Comparison of ENCODE assay signal across 11 cellular contexts in the genomic region with DNA sequence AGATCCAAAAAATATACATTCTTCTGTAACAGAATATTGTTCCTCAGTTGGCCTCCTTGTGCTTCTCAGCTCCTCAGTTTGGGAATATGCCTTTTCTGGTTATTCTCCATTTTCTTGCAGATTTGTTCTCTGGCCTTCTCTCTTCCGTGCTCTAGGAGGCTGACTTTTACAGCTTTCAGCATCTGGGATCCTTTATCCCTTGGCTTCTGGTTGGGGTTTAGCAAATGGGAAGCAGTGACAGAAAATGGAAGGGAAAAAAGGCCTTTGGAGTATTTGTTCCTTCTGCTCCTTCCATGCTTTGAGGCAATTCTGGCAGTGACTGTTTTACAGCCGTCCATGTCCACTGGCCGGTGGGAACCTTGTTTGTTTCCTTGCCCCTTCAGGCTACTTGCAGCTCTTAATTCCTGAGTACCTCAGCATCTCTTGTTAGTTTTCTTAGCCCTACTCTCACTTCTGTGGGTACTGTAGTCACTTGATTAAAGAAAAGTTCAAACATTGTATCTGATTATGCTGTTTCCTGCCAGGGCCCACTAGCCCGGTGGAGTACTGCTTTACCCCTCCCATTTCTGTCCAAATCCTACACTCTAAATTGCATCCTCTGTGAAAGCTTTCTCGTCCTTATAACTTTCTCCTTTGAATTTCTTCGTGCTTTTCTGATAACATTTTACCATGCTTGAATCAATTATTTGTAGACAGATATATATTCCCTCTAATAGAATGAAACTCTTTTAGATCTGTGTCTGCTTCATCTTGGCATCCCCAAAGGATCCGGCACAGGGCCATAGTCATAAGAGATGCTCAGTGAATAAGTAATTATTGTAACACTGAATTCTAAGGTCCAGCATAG.
DNase-seq lines count a peak whose midpoint lies in the region; ATAC-seq and TF ChIP-seq lines count a peak whose summit lies in the region.
"Had no signal": no experiment of that assay in that cellular context is flagged by ENCODE, and none has a peak within 500 bp of the region (broad histone marks: within the 10 kb centered on the region; RNA-seq: fewer than 3 reads in every experiment).

No MANE protein-coding gene starts in this region.

- no peak for TF ChIP-seq EP300 in esophagus muscularis mucosa (IDR thresholded peaks at IDR 0.05)

- H3K27me3 ChIP-seq in CD4-positive, CD25-positive, alpha-beta regulatory T cell (ENCODE audit: control insufficient read depth, insufficient read depth, low read length), result no peaks in the 10 kb centered on the region
- H3K27me3 ChIP-seq in esophagus muscularis mucosa, result no peaks in the 10 kb centered on the region
- no peaks in the 10 kb centered on the region for H3K27me3 ChIP-seq in parathyroid adenoma (ENCODE audit: control insufficient read depth, insufficient read depth, low read length)
- H3K27me3 ChIP-seq: esophagus squamous epithelium had no signal

- peaks cover 13% of the 10 kb centered on the region for H3K4me1 ChIP-seq in CD4-positive, CD25-positive, alpha-beta regulatory T cell (ENCODE audit: control insufficient read depth, insufficient read depth, low read length, poor library complexity, severe bottlenecking)
- peaks cover 60 to 76% (median 74%) of the 10 kb centered on the region in 4 donors for H3K4me1 ChIP-seq in esophagus muscularis mucosa
- peaks cover 14% of the 10 kb centered on the region for H3K4me1 ChIP-seq in parathyroid adenoma

- intact Hi-C loops in esophagus muscularis mucosa (cut with DNase I), result no loop called here

- H3K4me3 ChIP-seq in CD4-positive, CD25-positive, alpha-beta regulatory T cell (ENCODE audit: low read depth, low read length), result no peak overlapping the region
- H3K4me3 ChIP-seq in esophagus muscularis mucosa, result no peak overlapping the region
- no peak overlapping the region for H3K4me3 ChIP-seq in parathyroid adenoma (ENCODE audit: low read depth, low read length)
- H3K4me3 ChIP-seq: esophagus squamous epithelium had no signal

- no peaks in the 10 kb centered on the region for H3K27me3 Mint-ChIP-seq in CD4-positive, CD25-positive, alpha-beta regulatory T cell

- WGBS in esophagus muscularis mucosa, result 74% methylated on average over 7 of the region's 7 CpGs

- H3K9ac ChIP-seq in parathyroid adenoma, result no peak overlapping the region

- H3K36me3 ChIP-seq in CD4-positive, CD25-positive, alpha-beta regulatory T cell (ENCODE audit: control insufficient read depth, insufficient read depth, low read length), result no peaks in the 10 kb centered on the region
- H3K36me3 ChIP-seq in esophagus muscularis mucosa (no peaks in the 10 kb centered on the region), parathyroid adenoma (ENCODE audit: control insufficient read depth, insufficient read depth, low read length) (no peaks in the 10 kb centered on the region)
- H3K36me3 ChIP-seq: esophagus squamous epithelium had no signal

- no peak for TF ChIP-seq CTCF in esophagus muscularis mucosa (IDR thresholded peaks at IDR 0.05)
- TF ChIP-seq CTCF in parathyroid adenoma (IDR thresholded peaks at IDR 0.05), result no peak

- H3K27ac ChIP-seq in CD4-positive, CD25-positive, alpha-beta regulatory T cell (ENCODE audit: insufficient read depth, low read length, poor library complexity, severe bottlenecking), result no peak overlapping the region
- peak overlapping the region; percentile 12 to 42 (median 35) for H3K27ac ChIP-seq in esophagus muscularis mucosa (replicated peaks in 1 of 4)
- peak overlapping the region; percentile 67 for H3K27ac ChIP-seq in parathyroid adenoma

- H3K4me1 Mint-ChIP-seq in CD4-positive, CD25-positive, alpha-beta regulatory T cell, result peaks cover 29 to 64% (median 52%) of the 10 kb centered on the region in 4 donors

- no peak overlapping the region for H2AFZ ChIP-seq in parathyroid adenoma

- peak overlapping the region in 2 of 4 donors; percentile 60 to 69 for H3K4me3 Mint-ChIP-seq in CD4-positive, CD25-positive, alpha-beta regulatory T cell

- peak in 1 of 3 donors; percentile 48 for DNase-seq in CD4-positive, CD25-positive, alpha-beta regulatory T cell
- DNase-seq in OCI-M1 (lab: John Stamatoyannopoulos, UW) (peak; percentile 21), esophagus muscularis mucosa (ENCODE audit: extremely low spot score) (no peak), epidermal melanocyte (ENCODE audit: insufficient read length, low spot score) (no peak), Ammon's horn (ENCODE audit: low spot score) (no peak)
- no peak for DNase-seq in effector CD8-positive, alpha-beta T cell (lab: John Stamatoyannopoulos, UW)
- DNase-seq: activated effector memory CD4-positive, alpha-beta T cell treated with Interleukin-2 at 50 U/mL for 16 hours; esophagus squamous epithelium; HCEC 1CT had no signal

- no peaks in the 10 kb centered on the region for H3K9me3 Mint-ChIP-seq in CD4-positive, CD25-positive, alpha-beta regulatory T cell

- ATAC-seq in CD4-positive, CD25-positive, alpha-beta regulatory T cell (ENCODE audit: low read depth in 2 of 2), result peak; percentile 51 to 72
- no peak for ATAC-seq in HG03159 (IDR thresholded peaks at IDR 0.05; ENCODE audit: unreplicated experiment)

- no peaks in the 10 kb centered on the region for H3K36me3 Mint-ChIP-seq in CD4-positive, CD25-positive, alpha-beta regulatory T cell

- no peaks in the 10 kb centered on the region for H3K9me3 ChIP-seq in CD4-positive, CD25-positive, alpha-beta regulatory T cell (ENCODE audit: control insufficient read depth in 2 of 2, low read length in 2 of 2)
- H3K9me3 ChIP-seq in esophagus muscularis mucosa (no peaks in the 10 kb centered on the region), parathyroid adenoma (ENCODE audit: control insufficient read depth, low read length) (no peaks in the 10 kb centered on the region)
- H3K9me3 ChIP-seq: esophagus squamous epithelium had no signal

- H3K27ac Mint-ChIP-seq in CD4-positive, CD25-positive, alpha-beta regulatory T cell, result peak overlapping the region; percentile 6 to 67 (median 53)

- H3K4me2 ChIP-seq in parathyroid adenoma (ENCODE audit: low read length), result peak overlapping the region; percentile 67

- peaks cover 8% of the 10 kb centered on the region for H3K79me2 ChIP-seq in parathyroid adenoma

- no peak for TF ChIP-seq POLR2A in esophagus muscularis mucosa (IDR thresholded peaks at IDR 0.05; ENCODE audit: low read depth)
